1 cellular context compared by ENCODE assay signal in genomic region chr20:53637310-53637709, GRCh38.
TF ChIP-seq lines count a peak whose summit lies in the region.

No MANE protein-coding gene starts in this region.

TF ChIP-seq in K562, 482 proteins besides CTCF, POLR2A, EP300 and RAD21:
- peak in 1 of 3 experiments; percentile 95; a peak in 2 of 6 replicates for TF ChIP-seq ZBTB11 (CRISPR knock-in tag; IDR thresholded peaks at IDR 0.05)
